Comparison of ENCODE assay signal across 1 cellular context in genomic region chr17:57874058-57874419, GRCh38.
TF ChIP-seq lines count a peak whose summit lies in the region.

No MANE protein-coding gene starts in this region.

TF ChIP-seq in GM23338, 12 proteins besides CTCF, POLR2A, EP300 and RAD21 (continued from another document):
- no peak for TF ChIP-seq ZNF331 (CRISPR knock-in tag; IDR thresholded peaks at IDR 0.05; ENCODE audit: low read depth)
- no peak for TF ChIP-seq ZNF114 (CRISPR knock-in tag; IDR thresholded peaks at IDR 0.05)
- no peak for TF ChIP-seq JUNB (IDR thresholded peaks at IDR 0.05; ENCODE audit: unreplicated experiment)
- no peak for TF ChIP-seq REST (IDR thresholded peaks at IDR 0.05; ENCODE audit: unreplicated experiment)
- TF ChIP-seq ETS1 (IDR thresholded peaks at IDR 0.05) = no peak
